ENCODE assay signal across 29 cellular contexts in genomic region chr18:42752921-42753320, GRCh38.
"Had no signal": no experiment of that assay in that cellular context is flagged by ENCODE, and none has a peak within 500 bp of the region (broad histone marks: within the 10 kb centered on the region; RNA-seq: fewer than 3 reads in every experiment).

No MANE protein-coding gene starts in this region.

- H3K27me3 ChIP-seq: breast epithelium, esophagus muscularis mucosa, ovary, sigmoid colon, thyroid gland, upper lobe of left lung had no signal

- H3K27ac ChIP-seq: breast epithelium, esophagus muscularis mucosa, left ventricle myocardium inferior, ovary, sigmoid colon, thyroid gland, upper lobe of left lung had no signal

- H3K9me3 Mint-ChIP-seq: activated B cell treated with CpG ODN at 0.5 μM for 24 hours; activated naive CD4-positive, alpha-beta T cell treated with anti-CD3 and anti-CD28 coated beads, Interleukin-2, amount 50 U/mL, for 24 hours; stimulated activated memory B cell treated with anti-CD40 and anti-IgM and Interleukin-4, amounts not matched to agents 10 μg/mL and 1 μg/mL and 100 μg/mL, for 72 hours had no signal

- ATAC-seq: activated CD4-positive, alpha-beta T cell treated with anti-CD3 and anti-CD28 coated beads for 36 hours; activated CD8-positive, alpha-beta memory T cell treated with anti-CD3 and anti-CD28 coated beads, Interleukin-2, amount 10 ng/mL, durations not matched to agents 7 days and 5 days; activated CD8-positive, alpha-beta T cell treated with anti-CD3 and anti-CD28 coated beads, Interleukin-2, amount 10 ng/mL, durations not matched to agents 7 days and 5 days; activated naive CD8-positive, alpha-beta T cell treated with anti-CD3 and anti-CD28 coated beads, Interleukin-2, amount 50 U/mL, for 24 hours; mucosa of descending colon; stimulated activated memory B cell treated with anti-CD40 and anti-IgM and Interleukin-4, amounts not matched to agents 10 μg/mL and 1 μg/mL and 100 μg/mL, for 72 hours; stimulated activated naive CD8-positive, alpha-beta T cell treated with anti-CD3 and anti-CD28 coated beads, Interleukin-15, amount 100 ng/mL, for 72 hours; T-helper 17 cell had no signal

- H3K4me2 ChIP-seq: smooth muscle cell had no signal

- H3K36me3 ChIP-seq: breast epithelium, esophagus muscularis mucosa, left ventricle myocardium inferior, ovary, sigmoid colon, thyroid gland, upper lobe of left lung had no signal

- H3K4me1 Mint-ChIP-seq: activated B cell treated with CpG ODN at 0.5 μM for 24 hours; activated CD4-positive, alpha-beta T cell treated with anti-CD3 and anti-CD28 coated beads for 36 hours; activated CD8-positive, alpha-beta memory T cell treated with anti-CD3 and anti-CD28 coated beads, Interleukin-2, amount 10 ng/mL, durations not matched to agents 7 days and 5 days; activated naive CD4-positive, alpha-beta T cell treated with anti-CD3 and anti-CD28 coated beads, Interleukin-2, amount 50 U/mL, for 24 hours; activated naive CD8-positive, alpha-beta T cell treated with anti-CD3 and anti-CD28 coated beads, Interleukin-2, amount 50 U/mL, for 24 hours; nephron; stimulated activated memory B cell treated with anti-CD40 and anti-IgM and Interleukin-4, amounts not matched to agents 10 μg/mL and 1 μg/mL and 100 μg/mL, for 72 hours; stimulated activated naive CD8-positive, alpha-beta T cell treated with anti-CD3 and anti-CD28 coated beads, Interleukin-15, amount 100 ng/mL, for 72 hours; T-helper 17 cell had no signal

- H3K4me1 ChIP-seq: breast epithelium, esophagus muscularis mucosa, left ventricle myocardium inferior, sigmoid colon, thyroid gland, upper lobe of left lung had no signal

- H3K36me3 Mint-ChIP-seq: activated CD8-positive, alpha-beta memory T cell treated with anti-CD3 and anti-CD28 coated beads, Interleukin-2, amount 10 ng/mL, durations not matched to agents 7 days and 5 days; activated naive CD4-positive, alpha-beta T cell treated with anti-CD3 and anti-CD28 coated beads, Interleukin-2, amount 50 U/mL, for 24 hours; stimulated activated memory B cell treated with anti-CD40 and anti-IgM and Interleukin-4, amounts not matched to agents 10 μg/mL and 1 μg/mL and 100 μg/mL, for 72 hours had no signal

- H3K27ac Mint-ChIP-seq: activated B cell treated with CpG ODN at 0.5 μM for 24 hours; activated CD4-positive, alpha-beta T cell treated with anti-CD3 and anti-CD28 coated beads for 36 hours; activated CD8-positive, alpha-beta memory T cell treated with anti-CD3 and anti-CD28 coated beads, Interleukin-2, amount 10 ng/mL, durations not matched to agents 7 days and 5 days; activated CD8-positive, alpha-beta T cell treated with anti-CD3 and anti-CD28 coated beads, Interleukin-2, amount 10 ng/mL, durations not matched to agents 7 days and 5 days; activated naive CD4-positive, alpha-beta T cell treated with anti-CD3 and anti-CD28 coated beads, Interleukin-2, amount 50 U/mL, for 24 hours; activated naive CD8-positive, alpha-beta T cell treated with anti-CD3 and anti-CD28 coated beads, Interleukin-2, amount 50 U/mL, for 24 hours; activated T-helper 2 cell treated with anti-CD3 and anti-CD28 coated beads, Interferon-gamma antibody, Interleukin-2, Interleukin-4, amounts not matched to agents 10 μg/mL and 5 μg/mL and 100 μg/mL, durations not matched to agents 14 hours and 24 hours and 36 hours; nephron; progenitor cell of endocrine pancreas; stimulated activated memory B cell treated with anti-CD40 and anti-IgM and Interleukin-4, amounts not matched to agents 10 μg/mL and 1 μg/mL and 100 μg/mL, for 72 hours; stimulated activated naive CD8-positive, alpha-beta T cell treated with anti-CD3 and anti-CD28 coated beads, Interleukin-15, amount 100 ng/mL, for 72 hours; T-helper 17 cell had no signal

- H3K27me3 Mint-ChIP-seq: activated B cell treated with CpG ODN at 0.5 μM for 24 hours; activated CD4-positive, alpha-beta T cell treated with anti-CD3 and anti-CD28 coated beads for 36 hours; activated CD8-positive, alpha-beta memory T cell treated with anti-CD3 and anti-CD28 coated beads, Interleukin-2, amount 10 ng/mL, durations not matched to agents 7 days and 5 days; activated naive CD4-positive, alpha-beta T cell treated with anti-CD3 and anti-CD28 coated beads, Interleukin-2, amount 50 U/mL, for 24 hours; activated naive CD8-positive, alpha-beta T cell treated with anti-CD3 and anti-CD28 coated beads, Interleukin-2, amount 50 U/mL, for 24 hours; progenitor cell of endocrine pancreas; stimulated activated memory B cell treated with anti-CD40 and anti-IgM and Interleukin-4, amounts not matched to agents 10 μg/mL and 1 μg/mL and 100 μg/mL, for 72 hours; stimulated activated naive CD8-positive, alpha-beta T cell treated with anti-CD3 and anti-CD28 coated beads, Interleukin-15, amount 100 ng/mL, for 72 hours; T-helper 17 cell had no signal

- DNase-seq: activated B cell treated with CpG ODN at 0.5 μM for 24 hours; activated CD4-positive, alpha-beta T cell treated with anti-CD3 and anti-CD28 coated beads for 36 hours; activated CD8-positive, alpha-beta memory T cell treated with anti-CD3 and anti-CD28 coated beads, Interleukin-2, amount 10 ng/mL, durations not matched to agents 7 days and 5 days; activated CD8-positive, alpha-beta T cell treated with anti-CD3 and anti-CD28 coated beads, Interleukin-2, amount 10 ng/mL, durations not matched to agents 7 days and 5 days; activated naive CD8-positive, alpha-beta T cell treated with anti-CD3 and anti-CD28 coated beads, Interleukin-2, amount 50 U/mL, for 24 hours; activated T-cell treated with anti-CD3 and anti-CD28 coated beads, Interleukin-2, amount 50 U/mL, for 48 hours; central memory CD4-positive, alpha-beta T cell; foreskin melanocyte; islet precursor cell; left ventricle myocardium inferior; mucosa of descending colon; ovary; sigmoid colon; stimulated activated CD4-positive, alpha-beta T cell treated with anti-CD3 and anti-CD28 coated beads, Interleukin-1b, Interleukin-23, amount 100 ng/mL, for 48 hours; stimulated activated CD4-positive, alpha-beta T cell treated with anti-CD3 and anti-CD28 coated beads, Interleukin-4, amount 100 ng/mL, for 4 hours; stimulated activated CD8-positive, alpha-beta memory T cell treated with anti-CD3 and anti-CD28 coated beads, Interleukin-4, amount 100 ng/mL, for 48 hours; stimulated activated naive CD8-positive, alpha-beta T cell treated with anti-CD3 and anti-CD28 coated beads, Interleukin-15, amount 100 ng/mL, for 72 hours; T-helper 17 cell; thyroid gland; upper lobe of left lung had no signal

- H3K4me3 Mint-ChIP-seq: activated B cell treated with CpG ODN at 0.5 μM for 24 hours; activated CD4-positive, alpha-beta T cell treated with anti-CD3 and anti-CD28 coated beads for 36 hours; activated CD8-positive, alpha-beta memory T cell treated with anti-CD3 and anti-CD28 coated beads, Interleukin-2, amount 10 ng/mL, durations not matched to agents 7 days and 5 days; activated CD8-positive, alpha-beta T cell treated with anti-CD3 and anti-CD28 coated beads, Interleukin-2, amount 10 ng/mL, durations not matched to agents 7 days and 5 days; activated naive CD4-positive, alpha-beta T cell treated with anti-CD3 and anti-CD28 coated beads, Interleukin-2, amount 50 U/mL, for 24 hours; activated naive CD8-positive, alpha-beta T cell treated with anti-CD3 and anti-CD28 coated beads, Interleukin-2, amount 50 U/mL, for 24 hours; nephron; stimulated activated memory B cell treated with anti-CD40 and anti-IgM and Interleukin-4, amounts not matched to agents 10 μg/mL and 1 μg/mL and 100 μg/mL, for 72 hours; stimulated activated naive CD8-positive, alpha-beta T cell treated with anti-CD3 and anti-CD28 coated beads, Interleukin-15, amount 100 ng/mL, for 72 hours; T-helper 17 cell had no signal

- H3K4me3 ChIP-seq: breast epithelium, esophagus muscularis mucosa, left ventricle myocardium inferior, lung, mucosa of descending colon, ovary, sigmoid colon, smooth muscle cell, thyroid gland, upper lobe of left lung had no signal

- H3K9me3 ChIP-seq: breast epithelium, esophagus muscularis mucosa, left ventricle myocardium inferior, mucosa of descending colon, ovary, sigmoid colon, thyroid gland, upper lobe of left lung had no signal
